ENCODE assay signal across 13 cellular contexts in the genomic region with DNA sequence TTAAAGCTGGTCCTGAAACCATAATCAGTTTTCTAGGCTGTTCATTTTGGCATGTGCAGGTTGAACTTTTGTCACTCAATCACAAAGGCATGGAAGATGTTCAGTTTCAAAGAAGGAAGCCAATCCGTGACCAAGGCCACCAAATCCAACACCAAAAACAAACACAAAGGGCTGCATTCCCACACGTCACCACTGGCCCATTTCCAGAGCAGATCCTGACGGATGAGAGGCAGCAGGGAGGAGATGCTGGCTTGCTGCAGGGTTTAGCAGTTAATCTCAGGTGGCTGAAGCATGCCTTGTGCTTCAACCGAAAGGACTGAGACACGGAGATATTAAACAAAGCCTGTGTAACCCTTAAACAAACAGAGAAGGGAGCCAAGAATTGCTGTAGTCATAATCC.
DNase-seq lines count a peak whose midpoint lies in the region; FAIRE-seq and TF ChIP-seq lines count a peak whose summit lies in the region.
"Had no signal": no experiment of that assay in that cellular context is flagged by ENCODE, and none has a peak within 500 bp of the region (broad histone marks: within the 10 kb centered on the region; RNA-seq: fewer than 3 reads in every experiment).

No MANE protein-coding gene starts in this region.

- H3K27ac ChIP-seq in stomach smooth muscle (ENCODE audit: low read length) (no peak overlapping the region), smooth muscle cell (ENCODE audit: low read depth) (no peak overlapping the region)
- H3K27ac ChIP-seq in CD8-positive, alpha-beta memory T cell (ENCODE audit: low read depth, low read length) = no peak overlapping the region

- H3K4me3 ChIP-seq in HFF-Myc (replicated peaks; ENCODE audit: low read depth, low read length) = no peak overlapping the region
- H3K4me3 ChIP-seq in bronchial epithelial cell (ENCODE audit: low read depth, low read length) = no peak overlapping the region
- H3K4me3 ChIP-seq in stomach smooth muscle (ENCODE audit: low read length in 2 of 2) = peak overlapping the region; percentile 12 to 36
- no peak overlapping the region for H3K4me3 ChIP-seq in smooth muscle cell
- H3K4me3 ChIP-seq in CD8-positive, alpha-beta memory T cell (ENCODE audit: low read length) = no peak overlapping the region

- no peak overlapping the region for H2AFZ ChIP-seq in smooth muscle cell (ENCODE audit: low read depth)

- H4K20me1 ChIP-seq in smooth muscle cell (ENCODE audit: low read depth) = no peaks in the 10 kb centered on the region

- no peak overlapping the region for H3K27ac Mint-ChIP-seq in CD8-positive, alpha-beta memory T cell
- H3K27ac Mint-ChIP-seq: IgD-negative memory B cell; stimulated activated naive CD8-positive, alpha-beta T cell treated with anti-CD3 and anti-CD28 coated beads, Interleukin-15, Interleukin-2, amounts not matched to agents 100 ng/mL and 50 ng/mL, for 24 hours had no signal

- peaks cover 0 to 2% (median 0%) of the 10 kb centered on the region in 5 donors for H3K9me3 Mint-ChIP-seq in CD8-positive, alpha-beta memory T cell
- H3K9me3 Mint-ChIP-seq: stimulated activated naive CD8-positive, alpha-beta T cell treated with anti-CD3 and anti-CD28 coated beads, Interleukin-15, Interleukin-2, amounts not matched to agents 100 ng/mL and 50 ng/mL, for 24 hours had no signal

- POLR2A ChIA-PET in CD8-positive, alpha-beta memory T cell (lab: Charles Lee) = no interaction called here

- H3K36me3 ChIP-seq in bronchial epithelial cell (ENCODE audit: control insufficient read depth, insufficient read depth, low read length) = no peaks in the 10 kb centered on the region
- H3K36me3 ChIP-seq in stomach smooth muscle (ENCODE audit: control insufficient read depth in 2 of 2, insufficient read depth in 2 of 2, low read length in 2 of 2) = no peaks in the 10 kb centered on the region
- no peaks in the 10 kb centered on the region for H3K36me3 ChIP-seq in smooth muscle cell (ENCODE audit: low read depth)
- H3K36me3 ChIP-seq in CD8-positive, alpha-beta memory T cell (ENCODE audit: insufficient read depth, low read length) = no peaks in the 10 kb centered on the region

- H3K36me3 Mint-ChIP-seq in CD8-positive, alpha-beta memory T cell = no peaks in the 10 kb centered on the region
- H3K36me3 Mint-ChIP-seq: IgD-negative memory B cell had no signal

- DNase-seq in HFF-Myc (ENCODE audit: extremely low read depth, low read depth) (peak; percentile 22), bronchial epithelial cell (ENCODE audit: low read depth) (peak; percentile 24), iris pigment epithelial cell (ENCODE audit: low read depth) (peak; percentile 31), HTR-8/SVneo (ENCODE audit: insufficient read length, low spot score) (no peak), NCI-H1105 treated with DMSO at 0.1 percent for 48 hours (lab: John Stamatoyannopoulos, UW) (no peak), smooth muscle cell (lab: John Stamatoyannopoulos, UW; ENCODE audit: unreplicated experiment) (no peak)
- DNase-seq in CD8-positive, alpha-beta memory T cell = no peak
- DNase-seq: NCI-H69; stimulated activated CD4-positive, alpha-beta T cell treated with anti-CD3 and anti-CD28 coated beads, Interleukin-12 subunit alpha, Interleukin-12 subunit beta, amount 100 ng/mL, for 4 hours; T-helper 9 cell had no signal

- H3K27me3 ChIP-seq in bronchial epithelial cell (ENCODE audit: control insufficient read depth, insufficient read depth, low read length) (no peaks in the 10 kb centered on the region), stomach smooth muscle (ENCODE audit: control insufficient read depth in 1 of 2, insufficient read depth in 2 of 2, low read length in 2 of 2) (no peaks in the 10 kb centered on the region), smooth muscle cell (ENCODE audit: low read depth) (no peaks in the 10 kb centered on the region)
- H3K27me3 ChIP-seq in CD8-positive, alpha-beta memory T cell (ENCODE audit: insufficient read depth, low read length, poor library complexity, severe bottlenecking) = no peaks in the 10 kb centered on the region

- no peaks in the 10 kb centered on the region for H3K79me2 ChIP-seq in smooth muscle cell (ENCODE audit: low read depth)

- CTCF ChIA-PET in CD8-positive, alpha-beta memory T cell (lab: Charles Lee) = no interaction called here

- no peak for FAIRE-seq in bronchial epithelial cell (lab: Jason Lieb, UNC)
- no peak for FAIRE-seq in HTR-8/SVneo (lab: Jason Lieb, UNC)

- no peak for TF ChIP-seq CTCF in HFF-Myc (IDR thresholded peaks at IDR 0.05; ENCODE audit: low read depth, low read length, missing control alignments)
- no peak for TF ChIP-seq CTCF in bronchial epithelial cell (IDR thresholded peaks at IDR 0.05; ENCODE audit: insufficient read depth, low read length, severe bottlenecking)
- TF ChIP-seq CTCF in smooth muscle cell (IDR thresholded peaks at IDR 0.05; ENCODE audit: borderline replicate concordance, insufficient read depth, poor library complexity, severe bottlenecking) = no peak

- no peaks in the 10 kb centered on the region for H3K4me1 Mint-ChIP-seq in CD8-positive, alpha-beta memory T cell
- H3K4me1 Mint-ChIP-seq: IgD-negative memory B cell had no signal

- H3K4me2 ChIP-seq in smooth muscle cell = no peak overlapping the region

- peaks cover 18 to 56% of the 10 kb centered on the region in 2 donors for H3K27me3 Mint-ChIP-seq in CD8-positive, alpha-beta memory T cell
- H3K27me3 Mint-ChIP-seq: IgD-negative memory B cell had no signal

- no peak overlapping the region for H3K4me3 Mint-ChIP-seq in CD8-positive, alpha-beta memory T cell
- H3K4me3 Mint-ChIP-seq: IgD-negative memory B cell; stimulated activated naive CD8-positive, alpha-beta T cell treated with anti-CD3 and anti-CD28 coated beads, Interleukin-15, Interleukin-2, amounts not matched to agents 100 ng/mL and 50 ng/mL, for 24 hours had no signal

- H3K4me1 ChIP-seq in stomach smooth muscle (ENCODE audit: control insufficient read depth, insufficient read depth, low read length) (peaks cover 10% of the 10 kb centered on the region), smooth muscle cell (ENCODE audit: low read depth) (peaks cover 10% of the 10 kb centered on the region)
- H3K4me1 ChIP-seq in CD8-positive, alpha-beta memory T cell (ENCODE audit: insufficient read depth, low read length) = no peaks in the 10 kb centered on the region

- no peak overlapping the region for H3K9ac ChIP-seq in stomach smooth muscle (ENCODE audit: low read length in 2 of 2)
- no peak overlapping the region for H3K9ac ChIP-seq in smooth muscle cell (ENCODE audit: low read depth)

- 40% methylated on average over 5 of the region's 5 CpGs for WGBS in smooth muscle cell (ENCODE audit: low lambda C conversion rate)

- no peaks in the 10 kb centered on the region for H3F3A ChIP-seq in smooth muscle cell (ENCODE audit: low read depth)

- H3K9me3 ChIP-seq in stomach smooth muscle (ENCODE audit: control insufficient read depth in 2 of 2, low read length in 2 of 2) (no peaks in the 10 kb centered on the region), smooth muscle cell (replicated peaks; ENCODE audit: low read depth) (no peaks in the 10 kb centered on the region)
- no peaks in the 10 kb centered on the region for H3K9me3 ChIP-seq in CD8-positive, alpha-beta memory T cell (ENCODE audit: low read length)

Comparison
In these comparisons a context has a peak if more than half of its experiments do, and no peak if none do; other contexts are left out.
1. DNase-seq: peak in HFF-Myc (single experiment), bronchial epithelial cell (single experiment) and iris pigment epithelial cell (single experiment); none in HTR-8/SVneo (single experiment), NCI-H1105 treated with DMSO at 0.1 percent for 48 hours (single experiment), smooth muscle cell (single experiment) and CD8-positive, alpha-beta memory T cell (0 of 5).
2. H3K4me3 ChIP-seq: peak in stomach smooth muscle (2 of 2); none in HFF-Myc (single experiment), bronchial epithelial cell (single experiment), smooth muscle cell (single experiment) and CD8-positive, alpha-beta memory T cell (single experiment).